16 cellular contexts compared by ENCODE assay signal in the genomic region with DNA sequence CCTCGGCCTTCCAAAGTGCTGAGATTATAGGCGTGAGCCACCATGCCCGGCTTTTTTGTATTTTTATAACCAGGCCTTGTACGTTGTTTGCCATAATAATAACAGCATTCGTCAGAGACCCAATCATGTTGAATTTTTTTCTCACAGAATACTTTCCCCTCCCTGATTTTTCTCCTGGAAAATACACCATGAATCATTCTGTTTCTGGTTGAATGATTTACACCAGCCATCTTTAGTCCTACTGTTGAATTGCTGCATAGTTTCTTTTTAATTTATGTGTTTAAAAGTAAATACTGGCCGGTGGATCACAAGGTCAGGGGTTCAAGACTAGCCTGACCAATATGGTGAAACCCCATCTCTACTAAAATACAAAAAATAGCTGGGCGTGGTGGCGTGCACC. TPM values are rescaled to one million over a fixed set of nuclear protein-coding genes. Genes with fewer than 3 reads are reported as not detected.
DNase-seq lines count a peak whose midpoint lies in the region; ATAC-seq and TF ChIP-seq lines count a peak whose summit lies in the region.
"Had no signal": no experiment of that assay in that cellular context is flagged by ENCODE, and none has a peak within 500 bp of the region (broad histone marks: within the 10 kb centered on the region; RNA-seq: fewer than 3 reads in every experiment).

No MANE protein-coding gene starts in this region.

- H3K36me3 Mint-ChIP-seq in activated T-cell treated with anti-CD3 and anti-CD28 coated beads, Interleukin-2, amount 50 U/mL, for 24 hours (ENCODE audit: low read depth) = peaks cover 82% of the 10 kb centered on the region
- peaks cover 74% of the 10 kb centered on the region for H3K36me3 Mint-ChIP-seq in dendritic cell treated with granulocyte-macrophage colony-stimulating factor and Interleukin-4, amounts not matched to agents 40 ng/mL and 50 ng/mL, for 4 days (ENCODE audit: low read depth)

- peak overlapping the region; percentile 12 for H3K4me3 Mint-ChIP-seq in activated T-cell treated with anti-CD3 and anti-CD28 coated beads, Interleukin-2, amount 50 U/mL, for 24 hours
- peak overlapping the region; percentile 62 for H3K4me3 Mint-ChIP-seq in dendritic cell treated with granulocyte-macrophage colony-stimulating factor and Interleukin-4, amounts not matched to agents 40 ng/mL and 50 ng/mL, for 4 days

- peaks cover 79% of the 10 kb centered on the region for H3K79me2 ChIP-seq in MM.1S (ENCODE audit: low read length)

- H3K9ac ChIP-seq in MM.1S (ENCODE audit: low read length) = no peak overlapping the region

- peaks cover 13% of the 10 kb centered on the region; the same call in 1 of the 2 replicates for H3K36me3 ChIP-seq in MM.1S (replicated peaks; ENCODE audit: insufficient read depth, low read length)

- H3K9me3 ChIP-seq in MM.1S (replicated peaks; ENCODE audit: insufficient read depth, low read length) = no peaks in the 10 kb centered on the region
- H3K9me3 ChIP-seq: esophagus squamous epithelium, heart right ventricle, SJSA1 had no signal

- no peak overlapping the region for H2AFZ ChIP-seq in MM.1S (ENCODE audit: low read length)

- peaks cover 21% of the 10 kb centered on the region; the same call in 1 of the 2 replicates for H3F3A ChIP-seq in MM.1S (ENCODE audit: insufficient read depth, low read length)

- ATAC-seq in GM18520 (IDR thresholded peaks at IDR 0.05; ENCODE audit: unreplicated experiment) = no peak
- ATAC-seq: heart right ventricle, left colon, right cardiac atrium had no signal

- no peak for DNase-seq in activated T-cell treated with anti-CD3 and anti-CD28 coated beads, Interleukin-2, amount 50 U/mL, for 24 hours
- no peak for DNase-seq in activated T-cell treated with anti-CD3 and anti-CD28 coated beads, Interleukin-2, amount 50 U/mL, for 48 hours
- no peak for DNase-seq in MM.1S
- DNase-seq in renal cortical epithelial cell (ENCODE audit: low read depth) = peak; percentile 72
- no peak for DNase-seq in GM20000 (ENCODE audit: low spot score)
- DNase-seq in activated gamma-delta T cell treated with Interleukin-2 at 50 U/mL for 16 hours = no peak
- DNase-seq: dermis blood vessel endothelial cell; esophagus squamous epithelium; heart right ventricle; left colon; right cardiac atrium; stimulated activated CD4-positive, alpha-beta T cell treated with anti-CD3 and anti-CD28 coated beads, Interleukin-4, amount 100 ng/mL, for 24 hours had no signal

- H3K27ac ChIP-seq in MM.1S (ENCODE audit: low read length) = no peak overlapping the region
- H3K27ac ChIP-seq: SJSA1 had no signal

- H3K27ac Mint-ChIP-seq in activated T-cell treated with anti-CD3 and anti-CD28 coated beads, Interleukin-2, amount 50 U/mL, for 24 hours = peak overlapping the region; percentile 86
- H3K27ac Mint-ChIP-seq in dendritic cell treated with granulocyte-macrophage colony-stimulating factor and Interleukin-4, amounts not matched to agents 40 ng/mL and 50 ng/mL, for 4 days = peak overlapping the region; percentile 48

- no peaks in the 10 kb centered on the region for H3K27me3 ChIP-seq in MM.1S (replicated peaks; ENCODE audit: insufficient read depth, low read length)
- H3K27me3 ChIP-seq: esophagus squamous epithelium, heart right ventricle, SJSA1 had no signal

- H3K4me3 ChIP-seq in MM.1S (ENCODE audit: low read length) = no peak overlapping the region
- H3K4me3 ChIP-seq: esophagus squamous epithelium, SJSA1 had no signal

- intact Hi-C loops in dendritic cell treated with granulocyte-macrophage colony-stimulating factor and Interleukin-4, amounts not matched to agents 40 ng/mL and 50 ng/mL, for 4 days (cut with micrococcal nuclease) = no loop called here

- TF ChIP-seq CTCF in MM.1S (IDR thresholded peaks at IDR 0.05; ENCODE audit: low read length) (no peak), GM20000 (IDR thresholded peaks at IDR 0.05; ENCODE audit: extremely low read depth, missing control alignments) (no peak)

- no peaks in the 10 kb centered on the region for H3K27me3 Mint-ChIP-seq in activated T-cell treated with anti-CD3 and anti-CD28 coated beads, Interleukin-2, amount 50 U/mL, for 24 hours
- no peaks in the 10 kb centered on the region for H3K27me3 Mint-ChIP-seq in dendritic cell treated with granulocyte-macrophage colony-stimulating factor and Interleukin-4, amounts not matched to agents 40 ng/mL and 50 ng/mL, for 4 days

- peaks cover 68% of the 10 kb centered on the region for H3K4me1 Mint-ChIP-seq in activated T-cell treated with anti-CD3 and anti-CD28 coated beads, Interleukin-2, amount 50 U/mL, for 24 hours (ENCODE audit: low read depth)
- H3K4me1 Mint-ChIP-seq in dendritic cell treated with granulocyte-macrophage colony-stimulating factor and Interleukin-4, amounts not matched to agents 40 ng/mL and 50 ng/mL, for 4 days (ENCODE audit: low read depth) = peaks cover 46% of the 10 kb centered on the region

- no peaks in the 10 kb centered on the region for H3K9me2 ChIP-seq in MM.1S (replicated peaks; ENCODE audit: insufficient read depth, low read length)

- H4K20me1 ChIP-seq in MM.1S (ENCODE audit: insufficient read depth, low read length) = peaks cover 6% of the 10 kb centered on the region; the same call in 1 of the 2 replicates

- peaks cover 25% of the 10 kb centered on the region for H3K4me1 ChIP-seq in MM.1S (ENCODE audit: low read length)

- H3K4me2 ChIP-seq in MM.1S (ENCODE audit: low read depth, low read length) = peak overlapping the region; percentile 53; the same call in 1 of the 2 replicates

- H3K9me3 Mint-ChIP-seq in activated T-cell treated with anti-CD3 and anti-CD28 coated beads, Interleukin-2, amount 50 U/mL, for 24 hours = no peaks in the 10 kb centered on the region
- H3K9me3 Mint-ChIP-seq in dendritic cell treated with granulocyte-macrophage colony-stimulating factor and Interleukin-4, amounts not matched to agents 40 ng/mL and 50 ng/mL, for 4 days = no peaks in the 10 kb centered on the region

RNA-seq across cellular contexts. Expression of a gene that starts 3.5 kb away (rescaled TPM):
- total RNA-seq in renal cortical epithelial cell = 87.3 and 105 TPM in 2 replicates

RNA-seq across cellular contexts. Expression of a gene that starts 11.5 kb away (rescaled TPM):
- total RNA-seq in renal cortical epithelial cell = 4.2 TPM in 1 of 2 replicates, not detected in the other
- total RNA-seq: A673 had no signal
